ENCODE assay signal across 25 cellular contexts in genomic region chr9:7125231-7125630, GRCh38.
"Had no signal": no experiment of that assay in that cellular context is flagged by ENCODE, and none has a peak within 500 bp of the region (broad histone marks: within the 10 kb centered on the region; RNA-seq: fewer than 3 reads in every experiment).

No MANE protein-coding gene starts in this region.

- H3K27me3 Mint-ChIP-seq: stimulated activated memory B cell treated with anti-CD40 and anti-IgM and Interleukin-4, amounts not matched to agents 10 μg/mL and 1 μg/mL and 100 μg/mL, for 72 hours had no signal

- DNase-seq: activated CD4-positive, alpha-beta T cell treated with anti-CD3 and anti-CD28 coated beads, Interleukin-2, amount 50 U/mL, for 4 hours; activated naive CD4-positive, alpha-beta T cell treated with anti-CD3 and anti-CD28 coated beads for 36 hours; aorta; brain microvascular endothelial cell; central memory CD4-positive, alpha-beta T cell; dermis blood vessel endothelial cell; effector CD8-positive, alpha-beta T cell; hippocampal formation; left ventricle myocardium superior; mammary epithelial cell; midbrain; occipital lobe; small intestine; stimulated activated CD4-positive, alpha-beta T cell treated with anti-CD3 and anti-CD28 coated beads, Interleukin-2, amount 100 ng/mL, for 24 hours; testis; trophoblast cell; uterus; WERI-Rb-1 had no signal

- ATAC-seq: esophagus mucosa; left ventricle myocardium superior; sciatic nerve; SK-N-SH treated with all-trans-retinoic acid at 6 μM for 48 hours; stimulated activated memory B cell treated with anti-CD40 and anti-IgM and Interleukin-4, amounts not matched to agents 10 μg/mL and 1 μg/mL and 100 μg/mL, for 72 hours had no signal

- H3K27me3 ChIP-seq: brain microvascular endothelial cell, testis, uterus had no signal

- H3K36me3 ChIP-seq: brain microvascular endothelial cell, uterus, WERI-Rb-1 had no signal

- FAIRE-seq: frontal cortex, small intestine, TTC549 had no signal

- H3K4me1 ChIP-seq: testis, uterus had no signal

- H3K27ac ChIP-seq: brain microvascular endothelial cell, testis, uterus, WERI-Rb-1 had no signal

- H3K27ac Mint-ChIP-seq: activated naive CD4-positive, alpha-beta T cell treated with anti-CD3 and anti-CD28 coated beads for 36 hours; stimulated activated memory B cell treated with anti-CD40 and anti-IgM and Interleukin-4, amounts not matched to agents 10 μg/mL and 1 μg/mL and 100 μg/mL, for 72 hours; T-helper 2 cell treated with Interferon-gamma antibody and Interleukin-4, amounts not matched to agents 5 μg/mL and 100 μg/mL, for 36 hours had no signal

- H3K9me3 ChIP-seq: testis, uterus had no signal

- H3K4me3 Mint-ChIP-seq: activated naive CD4-positive, alpha-beta T cell treated with anti-CD3 and anti-CD28 coated beads for 36 hours; stimulated activated memory B cell treated with anti-CD40 and anti-IgM and Interleukin-4, amounts not matched to agents 10 μg/mL and 1 μg/mL and 100 μg/mL, for 72 hours; T-helper 2 cell treated with Interferon-gamma antibody and Interleukin-4, amounts not matched to agents 5 μg/mL and 100 μg/mL, for 36 hours had no signal

- H3K4me3 ChIP-seq: testis, uterus had no signal

- H3K9me3 Mint-ChIP-seq: activated naive CD4-positive, alpha-beta T cell treated with anti-CD3 and anti-CD28 coated beads for 36 hours; stimulated activated memory B cell treated with anti-CD40 and anti-IgM and Interleukin-4, amounts not matched to agents 10 μg/mL and 1 μg/mL and 100 μg/mL, for 72 hours; T-helper 2 cell treated with Interferon-gamma antibody and Interleukin-4, amounts not matched to agents 5 μg/mL and 100 μg/mL, for 36 hours had no signal
